ENCODE assay signal across 8 cellular contexts in the genomic region with DNA sequence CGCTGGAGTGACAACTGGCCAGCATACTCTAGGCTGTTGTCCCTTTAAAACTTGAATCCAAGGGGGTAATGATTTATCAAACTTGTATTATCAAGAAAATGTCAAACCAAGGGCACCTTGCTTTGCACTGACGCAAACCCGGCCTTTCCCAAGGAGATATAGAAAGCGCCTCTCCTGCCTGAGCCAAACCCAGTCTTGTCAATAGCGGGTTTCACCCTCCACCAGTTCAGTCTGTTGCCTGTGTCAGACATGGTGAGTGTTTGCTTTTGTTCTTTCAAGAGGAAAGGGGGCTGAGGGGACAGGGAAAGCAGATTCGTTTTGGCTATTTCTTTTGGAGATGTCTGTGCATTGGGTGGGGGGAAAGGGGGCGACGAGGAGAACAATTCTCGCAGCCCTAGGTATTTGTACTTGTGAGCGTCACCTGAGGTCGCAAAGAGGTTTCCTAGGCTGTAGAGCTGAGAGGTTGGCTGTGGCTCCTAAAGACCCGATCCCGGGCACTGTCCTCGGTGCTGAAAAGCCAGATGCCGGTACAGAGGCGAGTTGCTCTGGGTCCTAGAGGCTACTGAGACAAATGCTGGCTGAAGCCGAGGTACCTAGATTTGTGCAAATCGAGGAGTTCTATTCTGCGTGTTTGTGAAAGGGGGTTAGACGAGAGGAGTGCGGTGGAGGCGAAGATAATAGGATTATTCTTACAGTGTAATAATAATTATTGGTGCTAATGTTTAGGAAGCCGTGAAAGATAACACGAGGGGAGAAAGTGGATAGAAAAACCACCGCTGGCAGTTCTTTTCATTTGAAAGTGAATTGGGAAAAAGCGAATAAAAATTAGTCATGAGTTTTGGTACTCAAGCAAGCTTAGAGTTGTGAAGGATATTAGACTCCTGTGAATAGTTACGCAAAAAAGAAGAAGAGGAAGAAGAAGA. TPM values are rescaled to one million over a fixed set of nuclear protein-coding genes. Genes with fewer than 3 reads are reported as not detected.
DNase-seq lines count a peak whose midpoint lies in the region; ATAC-seq and TF ChIP-seq lines count a peak whose summit lies in the region.

A gene (plus strand): TSS at position 185 of the 923 bp plus-strand sequence. CDS start 65 bp downstream, at position 250.

- no peaks in the 10 kb centered on the region for H3K9me2 ChIP-seq in neural cell (ENCODE audit: insufficient read depth, low read length)

- no peaks in the 10 kb centered on the region for H3K9me3 ChIP-seq in neural cell (ENCODE audit: low read length)

- in situ Hi-C loops in brain microvascular endothelial cell (cut with HindIII; ENCODE audit: low pct_ligation_motif_present, low sequenced_read_pairs): no loop called here

- no peak within 1 kb of the TSS for H3K4me3 ChIP-seq in brain microvascular endothelial cell (ENCODE audit: low read depth, low read length)
- no peak within 1 kb of the TSS for H3K4me3 ChIP-seq in neural cell (ENCODE audit: low read length)
- H3K4me3 ChIP-seq in coronary artery: no peak within 1 kb of the TSS

- TF ChIP-seq EP300 in neural cell (conservative IDR thresholded peaks at IDR 0.05; ENCODE audit: poor library complexity, severe bottlenecking): no peak

- H3K4me2 ChIP-seq in neural cell (ENCODE audit: low read length): no peak within 1 kb of the TSS

- no peak for TF ChIP-seq CTCF in GM10248 (IDR thresholded peaks at IDR 0.05; ENCODE audit: control extremely low read depth, extremely low read depth, low read depth, missing control alignments)
- no peak for TF ChIP-seq CTCF in brain microvascular endothelial cell (IDR thresholded peaks at IDR 0.05; ENCODE audit: low read depth, low read length, missing control alignments)
- TF ChIP-seq CTCF in neural cell (IDR thresholded peaks at IDR 0.05; ENCODE audit: poor library complexity, severe bottlenecking): no peak
- TF ChIP-seq CTCF in coronary artery (IDR thresholded peaks at IDR 0.05): no peak

- H3K36me3 ChIP-seq in brain microvascular endothelial cell (replicated peaks): no peaks in the 10 kb centered on the region
- H3K36me3 ChIP-seq in neural cell (ENCODE audit: insufficient read depth, low read length): no peaks in the 10 kb centered on the region

- no peaks in the 10 kb centered on the region for H3F3A ChIP-seq in neural cell (ENCODE audit: insufficient read depth, low read length, poor library complexity, severe bottlenecking)

- H3K27ac ChIP-seq in brain microvascular endothelial cell (no peak within 1 kb of the TSS), neural cell (ENCODE audit: low read length) (no peak within 1 kb of the TSS), coronary artery (no peak within 1 kb of the TSS)

- H4K20me1 ChIP-seq in neural cell (ENCODE audit: insufficient read depth): no peaks in the 10 kb centered on the region

- CTCF ChIA-PET in GM10248 (lab: Yijun Ruan, JAX): interaction anchor here (1.3 to 1.9 kb wide), 2 partner anchors 10 kb away, joined by 3 to 7 read pairs; no protein-coding TSS in a partner anchor

- no peak for TF ChIP-seq RAD21 in neural cell (conservative IDR thresholded peaks at IDR 0.05)

- DNase-seq in GM10248 (ENCODE audit: extremely low spot score) (peak; percentile 49), LoVo (ENCODE audit: low spot score) (peak; percentile 21), brain microvascular endothelial cell (peak; percentile 41), COLO668 (lab: John Stamatoyannopoulos, UW; ENCODE audit: unreplicated experiment) (no peak), coronary artery (ENCODE audit: low spot score) (no peak), mesenteric fat pad (ENCODE audit: low spot score) (no peak)

- no peak within 1 kb of the TSS for H2AFZ ChIP-seq in neural cell (ENCODE audit: low read depth, low read length)

- H3K27me3 ChIP-seq in brain microvascular endothelial cell (replicated peaks) (peaks cover 87% of the 10 kb centered on the region), neural cell (ENCODE audit: insufficient read depth, low read depth, low read length) (peaks cover 97% of the 10 kb centered on the region)

- no peak within 1 kb of the TSS for H3K9ac ChIP-seq in neural cell (ENCODE audit: low read length)

- no peak for ATAC-seq in HG02759 (IDR thresholded peaks at IDR 0.05; ENCODE audit: unreplicated experiment)

- no peaks in the 10 kb centered on the region for H3K79me2 ChIP-seq in neural cell (replicated peaks; ENCODE audit: insufficient read depth, low read length)

- POLR2A ChIA-PET in GM10248 (lab: Yijun Ruan, JAX): no interaction called here

TF ChIP-seq in neural cell, 6 proteins besides CTCF, POLR2A, EP300 and RAD21:
- TF ChIP-seq, protein P1, sequence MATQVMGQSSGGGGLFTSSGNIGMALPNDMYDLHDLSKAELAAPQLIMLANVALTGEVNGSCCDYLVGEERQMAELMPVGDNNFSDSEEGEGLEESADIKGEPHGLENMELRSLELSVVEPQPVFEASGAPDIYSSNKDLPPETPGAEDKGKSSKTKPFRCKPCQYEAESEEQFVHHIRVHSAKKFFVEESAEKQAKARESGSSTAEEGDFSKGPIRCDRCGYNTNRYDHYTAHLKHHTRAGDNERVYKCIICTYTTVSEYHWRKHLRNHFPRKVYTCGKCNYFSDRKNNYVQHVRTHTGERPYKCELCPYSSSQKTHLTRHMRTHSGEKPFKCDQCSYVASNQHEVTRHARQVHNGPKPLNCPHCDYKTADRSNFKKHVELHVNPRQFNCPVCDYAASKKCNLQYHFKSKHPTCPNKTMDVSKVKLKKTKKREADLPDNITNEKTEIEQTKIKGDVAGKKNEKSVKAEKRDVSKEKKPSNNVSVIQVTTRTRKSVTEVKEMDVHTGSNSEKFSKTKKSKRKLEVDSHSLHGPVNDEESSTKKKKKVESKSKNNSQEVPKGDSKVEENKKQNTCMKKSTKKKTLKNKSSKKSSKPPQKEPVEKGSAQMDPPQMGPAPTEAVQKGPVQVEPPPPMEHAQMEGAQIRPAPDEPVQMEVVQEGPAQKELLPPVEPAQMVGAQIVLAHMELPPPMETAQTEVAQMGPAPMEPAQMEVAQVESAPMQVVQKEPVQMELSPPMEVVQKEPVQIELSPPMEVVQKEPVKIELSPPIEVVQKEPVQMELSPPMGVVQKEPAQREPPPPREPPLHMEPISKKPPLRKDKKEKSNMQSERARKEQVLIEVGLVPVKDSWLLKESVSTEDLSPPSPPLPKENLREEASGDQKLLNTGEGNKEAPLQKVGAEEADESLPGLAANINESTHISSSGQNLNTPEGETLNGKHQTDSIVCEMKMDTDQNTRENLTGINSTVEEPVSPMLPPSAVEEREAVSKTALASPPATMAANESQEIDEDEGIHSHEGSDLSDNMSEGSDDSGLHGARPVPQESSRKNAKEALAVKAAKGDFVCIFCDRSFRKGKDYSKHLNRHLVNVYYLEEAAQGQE (IDR thresholded peaks at IDR 0.05; ENCODE audit: borderline replicate concordance): peak; percentile 91
- TF ChIP-seq SMC3 (conservative IDR thresholded peaks at IDR 0.05; ENCODE audit: poor library complexity) (no peak), POLR2AphosphoS5 (IDR thresholded peaks at IDR 0.05) (peak; percentile 26), TAF1 (IDR thresholded peaks at IDR 0.05; ENCODE audit: low read depth) (no peak)
TF ChIP-seq in neural cell: peak in this region for 2.

RNA-seq across cellular contexts. Expression of the gene that starts here (rescaled TPM):
- polyA plus RNA-seq in neural cell: not detected in 2 replicates
- not detected in 2 replicates for polyA minus RNA-seq in neural cell
- not detected for total RNA-seq in mesenteric fat pad

Comparison
In these comparisons a context has a peak if more than half of its experiments do, and no peak if none do; other contexts are left out.
1. DNase-seq: peak in GM10248 (single experiment), LoVo (single experiment) and brain microvascular endothelial cell (single experiment); none in COLO668 (single experiment), coronary artery (single experiment) and mesenteric fat pad (single experiment).